18 cellular contexts compared by ENCODE assay signal in the genomic region with DNA sequence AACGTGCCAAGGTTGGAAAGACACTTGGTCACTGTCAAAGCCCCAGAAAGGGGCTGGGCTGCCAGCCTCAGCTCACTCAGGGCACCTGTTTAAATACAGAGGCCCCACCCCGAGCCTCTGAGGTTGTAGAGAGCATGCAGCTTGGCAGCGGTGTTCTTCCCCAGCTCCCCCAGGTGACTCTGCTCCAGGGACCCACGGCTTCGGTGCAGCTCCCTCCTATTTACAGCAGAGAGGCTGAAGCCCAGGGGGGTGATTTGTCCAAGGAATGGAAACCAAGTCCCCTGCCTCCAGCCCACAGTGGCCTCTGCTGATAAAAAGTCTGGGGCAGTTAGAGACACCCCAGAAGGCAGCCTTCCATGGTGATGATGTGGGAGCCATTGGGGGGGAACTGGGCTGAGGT.
"Had no signal": no experiment of that assay in that cellular context is flagged by ENCODE, and none has a peak within 500 bp of the region (broad histone marks: within the 10 kb centered on the region; RNA-seq: fewer than 3 reads in every experiment).

No MANE protein-coding gene starts in this region.

- DNase-seq: activated CD4-positive, alpha-beta T cell treated with anti-CD3 and anti-CD28 coated beads, Interleukin-2, amount 10 ng/mL, durations not matched to agents 24 days and 14 days; activated CD4-positive, CD25-positive, alpha-beta regulatory T cell; activated CD8-positive, alpha-beta T cell treated with anti-CD3 and anti-CD28 coated beads for 36 hours; activated naive CD4-positive, alpha-beta T cell treated with anti-CD3 and anti-CD28 coated beads for 36 hours; activated naive CD8-positive, alpha-beta T cell treated with anti-CD3 and anti-CD28 coated beads, Interleukin-2, amount 50 U/mL, for 24 hours; activated T-cell treated with anti-CD3 and anti-CD28 coated beads, Interleukin-2, amount 50 U/mL, for 1 hour; anterior cingulate cortex; brain microvascular endothelial cell; central memory CD4-positive, alpha-beta T cell; foreskin keratinocyte; heart left ventricle; kidney; nephron progenitor cell; nucleus accumbens; stimulated activated CD4-positive, alpha-beta T cell treated with anti-CD3 and anti-CD28 coated beads, Interleukin-4, amount 100 ng/mL, for 1 hour; stimulated activated naive CD8-positive, alpha-beta T cell treated with anti-CD3 and anti-CD28 coated beads, Interleukin-15, amount 100 ng/mL, for 72 hours; transverse colon; uterus had no signal
